ENCODE assay signal across 25 cellular contexts in genomic region chr16:8476824-8477223, GRCh38.
"Had no signal": no experiment of that assay in that cellular context is flagged by ENCODE, and none has a peak within 500 bp of the region (broad histone marks: within the 10 kb centered on the region; RNA-seq: fewer than 3 reads in every experiment).

No MANE protein-coding gene starts in this region.

- DNase-seq: dermis blood vessel endothelial cell; effector CD8-positive, alpha-beta T cell; effector memory CD8-positive, alpha-beta T cell; endodermal cell; erythroblast; esophagus squamous epithelium; foreskin fibroblast; foreskin melanocyte; gastrocnemius medialis; glutamatergic neuron; head of caudate nucleus; heart right ventricle; hippocampal formation; left cardiac atrium; left lung; left ventricle myocardium superior; lower lobe of right lung; mesenchymal stem cell; mucosa of descending colon; naive B cell had no signal

- ATAC-seq: effector memory CD8-positive, alpha-beta T cell; esophagus mucosa; gastrocnemius medialis; heart right ventricle; left cardiac atrium; left lung; left ventricle myocardium superior; lower lobe of right lung; mucosa of descending colon had no signal

- FAIRE-seq: colon, endometrium, islet of Langerhans, keratinocyte had no signal
